7 cellular contexts compared by ENCODE assay signal in the genomic region with DNA sequence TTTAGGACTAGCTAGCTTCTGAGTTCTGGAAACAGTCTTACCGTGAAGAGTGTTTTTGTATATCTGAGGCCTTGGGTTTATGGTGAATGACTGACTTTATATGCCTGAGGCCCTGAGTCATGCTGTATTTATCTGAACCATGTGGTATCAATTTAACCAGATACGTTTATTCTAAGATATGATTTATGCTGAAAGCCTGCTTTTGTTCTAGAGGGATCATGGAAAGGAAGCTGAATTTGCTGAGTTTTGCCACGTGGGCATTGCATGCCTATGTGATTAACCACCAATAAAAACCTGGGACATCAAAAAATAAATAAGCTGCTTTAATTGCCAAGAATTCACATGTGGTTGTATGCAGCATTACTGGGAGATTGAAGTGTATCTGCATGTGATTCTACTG.
DNase-seq lines count a peak whose midpoint lies in the region; ATAC-seq, FAIRE-seq and TF ChIP-seq lines count a peak whose summit lies in the region.
"Not testable (repeated sequence)": the region's sequence is repeated elsewhere in the genome, so short reads cannot be mapped to it uniquely, and the experiment has no call there.

No MANE protein-coding gene starts in this region.

- H3K4me1 Mint-ChIP-seq in Calu3 (ENCODE audit: low read depth, unreplicated experiment); nephron progenitor cell: not testable (repeated sequence)

- not testable (repeated sequence) for H3K27ac ChIP-seq in PC-3 (ENCODE audit: low read length); H1 (ENCODE audit: low read depth, low read length)
- peak overlapping the region; percentile 43 for H3K27ac ChIP-seq in foreskin keratinocyte

- H3K79me1 ChIP-seq in H1 (ENCODE audit: low read depth, low read length) = not testable (repeated sequence)

- H4K5ac ChIP-seq in H1 (ENCODE audit: insufficient read length, low read depth, low read length) = not testable (repeated sequence)

- not testable (repeated sequence) for H3K4me1 ChIP-seq in PC-3 (ENCODE audit: insufficient read depth, low read length); adipocyte (ENCODE audit: control insufficient read depth, insufficient read depth, low read length); H1 (replicated peaks in 1 of 4; ENCODE audit: control insufficient read depth in 3 of 4, insufficient read depth in 4 of 4, low read length in 3 of 4); foreskin keratinocyte

- not testable (repeated sequence) for H2BK12ac ChIP-seq in H1 (ENCODE audit: low read depth, low read length)

- not testable (repeated sequence) for H3K9me3 ChIP-seq in PC-3 (ENCODE audit: low read length); adipocyte (ENCODE audit: control insufficient read depth, low read length); H1 (ENCODE audit: insufficient read depth in 2 of 2, low read depth in 1 of 2, low read length in 1 of 2)

- not testable (repeated sequence) for H3K4me2 ChIP-seq in PC-3 (ENCODE audit: low read length); H1 (ENCODE audit: insufficient read depth in 1 of 2, low read depth in 2 of 2, low read length in 2 of 2)

- not testable (repeated sequence) for H3K4ac ChIP-seq in H1 (replicated peaks; ENCODE audit: insufficient read length, low read depth, low read length)

- POLR2A ChIA-PET in PC-3 (lab: Charles Lee; ENCODE audit: unreplicated experiment); H1 (lab: Charles Lee; ENCODE audit: partially characterized antibody): not testable (repeated sequence)

- not testable (repeated sequence) for H3K36me3 Mint-ChIP-seq in Calu3 (ENCODE audit: insufficient read depth, unreplicated experiment); nephron progenitor cell (ENCODE audit: low read depth)

- ATAC-seq in PC-3, foreskin keratinocyte: not testable (repeated sequence)

- H3K79me2 ChIP-seq in PC-3 (ENCODE audit: low read length); H1 (ENCODE audit: control insufficient read depth in 1 of 2, insufficient read depth in 2 of 2, low read length in 2 of 2): not testable (repeated sequence)

- H3K23ac ChIP-seq in H1 (ENCODE audit: insufficient read length) = not testable (repeated sequence)

- not testable (repeated sequence) for H3K23me2 ChIP-seq in H1 (ENCODE audit: low read depth, low read length)

- not testable (repeated sequence) for H3K36me3 ChIP-seq in PC-3 (ENCODE audit: low read depth, low read length); adipocyte (ENCODE audit: control insufficient read depth, insufficient read depth, low read length, severe bottlenecking); H1 (ENCODE audit: control insufficient read depth in 2 of 4, insufficient read depth in 4 of 4, low read length in 3 of 4)

- not testable (repeated sequence) for TF ChIP-seq RAD21 in H1 (IDR thresholded peaks at IDR 0.05 in 1 of 2, conservative IDR thresholded peaks at IDR 0.05 in 1 of 2; ENCODE audit: low read depth in 2 of 2, low read length in 2 of 2)

- H3K4me3 Mint-ChIP-seq in Calu3 (ENCODE audit: low read depth, unreplicated experiment); nephron progenitor cell: not testable (repeated sequence)

- H3K9me2 ChIP-seq in PC-3 (replicated peaks; ENCODE audit: low read length) = not testable (repeated sequence)

- H3K18ac ChIP-seq in H1 (ENCODE audit: extremely low read depth, low read length) = not testable (repeated sequence)

- H3K14ac ChIP-seq in H1 (ENCODE audit: insufficient read length) = not testable (repeated sequence)

- not testable (repeated sequence) for H2BK15ac ChIP-seq in H1 (ENCODE audit: low read length)

- not testable (repeated sequence) for H2BK20ac ChIP-seq in H1 (ENCODE audit: low read length)

- H2AFZ ChIP-seq in PC-3 (ENCODE audit: low read length) = not testable (repeated sequence)
- peak overlapping the region; percentile 40; the same call in 1 of the 2 replicates for H2AFZ ChIP-seq in H1 (ENCODE audit: low read length)

- not testable (repeated sequence) for TF ChIP-seq EP300 in H1 (IDR thresholded peaks at IDR 0.05; ENCODE audit: borderline replicate concordance in 1 of 2, low read depth in 2 of 2, low read length in 2 of 2)

- not testable (repeated sequence) for H3K4me3 ChIP-seq in PC-3 (ENCODE audit: low read length); adipocyte (ENCODE audit: low read length); H1 (ENCODE audit: extremely low read depth in 1 of 4, insufficient read depth in 2 of 4, low read depth in 3 of 4, low read length in 4 of 4)

- DNase-seq in Calu3 (peak; percentile 4), HK-2 (ENCODE audit: unreplicated experiment) (peak; percentile 14), PC-3 (peak; percentile 54), adipocyte (ENCODE audit: low read depth) (peak; percentile 94), foreskin keratinocyte (peak; percentile 84 to 92)
- DNase-seq in H1 (ENCODE audit: low read depth in 1 of 2, low spot score in 2 of 2); nephron progenitor cell: not testable (repeated sequence)

- H2BK5ac ChIP-seq in H1 (ENCODE audit: low read depth, low read length) = not testable (repeated sequence)

- TF ChIP-seq CTCF in Calu3 (IDR thresholded peaks at IDR 0.05; ENCODE audit: unreplicated experiment); PC-3 (conservative IDR thresholded peaks at IDR 0.05; ENCODE audit: low read depth, low read length); H1 (IDR thresholded peaks at IDR 0.05; ENCODE audit: control extremely low read depth in 1 of 3, insufficient read depth in 1 of 3, low read depth in 1 of 3, low read length in 3 of 3); foreskin keratinocyte (conservative IDR thresholded peaks at IDR 0.05); nephron progenitor cell (IDR thresholded peaks at IDR 0.05): not testable (repeated sequence)

- peak overlapping the region; percentile 11 for H3K27ac Mint-ChIP-seq in Calu3 (ENCODE audit: unreplicated experiment)
- H3K27ac Mint-ChIP-seq in nephron progenitor cell = peak overlapping the region; percentile 32

- BruUV-seq in Calu3 (replicated peaks; lab: Mats Ljungman, UMichigan); PC-3 (replicated peaks; lab: Mats Ljungman, UMichigan): not testable (repeated sequence)

- H4K20me1 ChIP-seq in PC-3 (ENCODE audit: low read length); H1 (replicated peaks in 1 of 2; ENCODE audit: control insufficient read depth in 1 of 2, insufficient read depth in 2 of 2, low read length in 2 of 2): not testable (repeated sequence)

- H4K8ac ChIP-seq in H1 (ENCODE audit: extremely low read depth, insufficient read depth, low read length) = not testable (repeated sequence)

- H3K27me3 ChIP-seq in PC-3 (ENCODE audit: low read length); adipocyte (replicated peaks; ENCODE audit: control insufficient read depth, insufficient read depth, low read length); H1 (replicated peaks in 1 of 4; ENCODE audit: control insufficient read depth in 3 of 4, extremely low read depth in 1 of 4, insufficient read depth in 3 of 4, low read length in 3 of 4); foreskin keratinocyte: not testable (repeated sequence)

- CTCF ChIA-PET in Calu3 (lab: Charles Lee); PC-3 (lab: Charles Lee); H1 (lab: Charles Lee; ENCODE audit: partially characterized antibody): not testable (repeated sequence)

- not testable (repeated sequence) for H3K27me3 Mint-ChIP-seq in Calu3 (ENCODE audit: unreplicated experiment); nephron progenitor cell (ENCODE audit: low read depth, poor library complexity)

- not testable (repeated sequence) for H3K9ac ChIP-seq in PC-3 (ENCODE audit: low read length); adipocyte (ENCODE audit: low read length); H1 (replicated peaks in 1 of 4; ENCODE audit: extremely low read depth in 1 of 4, low read depth in 3 of 4, low read length in 3 of 4)

- TF ChIP-seq POLR2A in H1 (IDR thresholded peaks at IDR 0.05; ENCODE audit: control extremely low read depth in 1 of 2, low read depth in 2 of 2, low read length in 2 of 2) = not testable (repeated sequence)

- H2AK5ac ChIP-seq in H1 (ENCODE audit: low read depth, low read length) = not testable (repeated sequence)

- FAIRE-seq in H1 (lab: Jason Lieb, UNC) = not testable (repeated sequence)

- H3K56ac ChIP-seq in H1 (replicated peaks; ENCODE audit: insufficient read length, low read depth, low read length) = not testable (repeated sequence)

- H2BK120ac ChIP-seq in H1 (replicated peaks; ENCODE audit: low read depth, low read length) = not testable (repeated sequence)

- not testable (repeated sequence) for H3K9me3 Mint-ChIP-seq in Calu3 (ENCODE audit: low read depth, unreplicated experiment); nephron progenitor cell

- intact Hi-C loops in Calu3 (cut with micrococcal nuclease; ENCODE audit: unreplicated experiment); PC-3 (cut with micrococcal nuclease): not testable (repeated sequence)

- H3F3A ChIP-seq in PC-3 (ENCODE audit: low read length, unreplicated experiment) = not testable (repeated sequence)

- 97% methylated on average over 3 of the region's 3 CpGs; no CpG with 5 or more reads in 1 of the 2 experiments for WGBS in H1 (ENCODE audit: extremely low coverage in 1 of 2, insufficient coverage in 1 of 2, insufficient read length in 1 of 2, insufficient replicate concordance in 2 of 2, low coverage in 1 of 2, low lambda C conversion rate in 2 of 2, missing lambda C conversion rate in 1 of 2), 2 experiments

- not testable (repeated sequence) for H4K91ac ChIP-seq in H1 (replicated peaks; ENCODE audit: insufficient read length, low read length)
